In the genomic region with DNA sequence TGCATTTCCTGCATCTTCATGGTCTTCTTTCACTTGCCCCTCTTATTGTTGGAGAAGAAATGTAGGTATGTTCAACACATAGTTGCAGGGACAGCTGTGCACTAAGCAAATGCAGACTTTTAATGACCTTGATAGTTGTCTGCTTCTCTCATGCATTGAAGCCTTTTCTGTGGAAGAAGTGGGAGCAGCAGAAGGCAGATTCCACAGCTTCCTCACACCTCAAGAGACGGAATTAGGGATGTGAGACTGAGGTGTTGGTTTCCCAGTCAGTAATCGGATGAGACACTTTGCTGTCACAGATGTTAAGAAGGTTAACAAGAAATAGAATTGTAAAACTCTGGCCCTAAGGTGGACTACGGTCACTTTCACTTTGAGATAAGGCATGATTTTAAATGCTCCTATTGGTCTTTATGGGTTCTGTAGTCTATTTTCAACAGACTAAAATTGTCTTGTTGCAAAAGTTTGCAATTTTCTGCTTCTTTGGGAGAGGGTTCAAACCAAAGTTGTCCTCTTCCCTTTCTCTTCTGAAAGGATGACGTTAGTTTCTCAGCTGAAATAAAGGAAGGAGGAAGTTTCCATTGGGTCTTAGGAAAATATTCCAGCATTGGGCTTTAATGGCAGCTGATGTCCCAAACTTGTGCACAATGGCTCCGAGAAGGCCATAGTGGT, we compare ENCODE assay signal across 15 cellular contexts.
A peak's percentile ranks its signal among the peaks of the same experiment; 100 is the strongest.
DNase-seq lines count a peak whose midpoint lies in the region; ATAC-seq, FAIRE-seq and TF ChIP-seq lines count a peak whose summit lies in the region.
"Had no signal": no experiment of that assay in that cellular context is flagged by ENCODE, and none has a peak within 500 bp of the region (broad histone marks: within the 10 kb centered on the region; RNA-seq: fewer than 3 reads in every experiment).

No MANE protein-coding gene starts in this region.

- H3K27ac Mint-ChIP-seq in T-cell, result no peak overlapping the region
- H3K27ac Mint-ChIP-seq in activated CD8-positive, alpha-beta T cell treated with anti-CD3 and anti-CD28 coated beads, Interleukin-2, amount 10 ng/mL, durations not matched to agents 7 days and 5 days, result no peak overlapping the region
- H3K27ac Mint-ChIP-seq: activated CD4-positive, alpha-beta T cell treated with anti-CD3 and anti-CD28 coated beads for 36 hours had no signal

- peak overlapping the region; percentile 56 for H3K4me2 ChIP-seq in GM23248 (ENCODE audit: unreplicated experiment)

- H3K36me3 ChIP-seq in GM23248 (ENCODE audit: low read depth) (no peaks in the 10 kb centered on the region), adrenal gland (replicated peaks in 1 of 2) (no peaks in the 10 kb centered on the region), right lobe of liver (no peaks in the 10 kb centered on the region), spleen (peaks cover 0 to 8% (median 0%) of the 10 kb centered on the region in 6 donors)

- TF ChIP-seq POLR2A in adrenal gland (IDR thresholded peaks at IDR 0.05), result no peak
- TF ChIP-seq POLR2A in right lobe of liver (IDR thresholded peaks at IDR 0.05), result no peak
- TF ChIP-seq POLR2A in spleen (IDR thresholded peaks at IDR 0.05), result no peak

- no peak overlapping the region for H2AFZ ChIP-seq in GM23248

- WGBS in GM23248 (ENCODE audit: low coverage in 1 of 2, low lambda C conversion rate in 2 of 2, missing lambda C conversion rate in 2 of 2), 2 experiments, result 89 to 97% methylated on average over 5 of the region's 5 CpGs
- 75 to 85% (median 82%) methylated on average over 5 of the region's 5 CpGs for WGBS in adrenal gland, 4 donors
- WGBS in right lobe of liver (ENCODE audit: insufficient coverage, low coverage, low lambda C conversion rate, missing lambda C conversion rate), result 78% methylated on average over 5 of the region's 5 CpGs
- 70 to 87% (median 80%) methylated on average over 5 of the region's 5 CpGs for WGBS in spleen, 5 donors

- H3K27me3 ChIP-seq in GM23248 (replicated peaks; ENCODE audit: insufficient read depth) (no peaks in the 10 kb centered on the region), adrenal gland (no peaks in the 10 kb centered on the region), right lobe of liver (no peaks in the 10 kb centered on the region), spleen (replicated peaks in 1 of 7) (no peaks in the 10 kb centered on the region)

- no peak overlapping the region for H3K4me3 Mint-ChIP-seq in T-cell
- H3K4me3 Mint-ChIP-seq in activated CD8-positive, alpha-beta T cell treated with anti-CD3 and anti-CD28 coated beads, Interleukin-2, amount 10 ng/mL, durations not matched to agents 7 days and 5 days, result no peak overlapping the region
- H3K4me3 Mint-ChIP-seq: activated CD4-positive, alpha-beta T cell treated with anti-CD3 and anti-CD28 coated beads for 36 hours; CD4-positive, CD25-positive, alpha-beta regulatory T cell; nephron progenitor cell had no signal

- no peaks in the 10 kb centered on the region for H3K9me3 ChIP-seq in GM23248 (ENCODE audit: low read depth)
- no peaks in the 10 kb centered on the region for H3K9me3 ChIP-seq in adrenal gland (replicated peaks in 1 of 3)
- H3K9me3 ChIP-seq in right lobe of liver, result no peaks in the 10 kb centered on the region
- H3K9me3 ChIP-seq in spleen, result no peaks in the 10 kb centered on the region

- H3K9ac ChIP-seq in GM23248, result peak overlapping the region; percentile 36; the same call in 1 of the 2 replicates

- H3K9me2 ChIP-seq in GM23248 (ENCODE audit: insufficient read depth), result no peaks in the 10 kb centered on the region

- no peaks in the 10 kb centered on the region for H3K9me3 Mint-ChIP-seq in T-cell
- H3K9me3 Mint-ChIP-seq in activated CD8-positive, alpha-beta T cell treated with anti-CD3 and anti-CD28 coated beads, Interleukin-2, amount 10 ng/mL, durations not matched to agents 7 days and 5 days (ENCODE audit: insufficient read depth), result no peaks in the 10 kb centered on the region
- H3K9me3 Mint-ChIP-seq: CD4-positive, CD25-positive, alpha-beta regulatory T cell; nephron progenitor cell had no signal

- no peaks in the 10 kb centered on the region for H4K20me1 ChIP-seq in GM23248 (ENCODE audit: insufficient read depth)

- H3K36me3 Mint-ChIP-seq in T-cell, result peaks cover 31% of the 10 kb centered on the region
- H3K36me3 Mint-ChIP-seq in activated CD8-positive, alpha-beta T cell treated with anti-CD3 and anti-CD28 coated beads, Interleukin-2, amount 10 ng/mL, durations not matched to agents 7 days and 5 days (ENCODE audit: low read depth), result peaks cover 20% of the 10 kb centered on the region

- TF ChIP-seq CTCF in adrenal gland (IDR thresholded peaks at IDR 0.05) (no peak), right lobe of liver (IDR thresholded peaks at IDR 0.05) (no peak), spleen (IDR thresholded peaks at IDR 0.05 in 8 of 11, conservative IDR thresholded peaks at IDR 0.05 in 3 of 11) (no peak), D721Med (IDR thresholded peaks at IDR 0.05; ENCODE audit: insufficient read depth, missing control alignments) (no peak)

- no peak for FAIRE-seq in D721Med (lab: Jason Lieb, UNC)

- DNase-seq in GM23248 (no peak), adrenal gland (no peak), right lobe of liver (no peak), spleen (no peak), NCI-H1436 (lab: John Stamatoyannopoulos, UW) (no peak), T-cell (no peak), D721Med (ENCODE audit: insufficient read length, low spot score) (no peak)
- DNase-seq in activated CD8-positive, alpha-beta T cell treated with anti-CD3 and anti-CD28 coated beads, Interleukin-2, amount 10 ng/mL, durations not matched to agents 7 days and 5 days, result no peak
- DNase-seq: activated CD4-positive, alpha-beta T cell treated with anti-CD3 and anti-CD28 coated beads for 36 hours; activated effector memory CD4-positive, alpha-beta T cell treated with Interleukin-2 at 50 U/mL for 16 hours; CD4-positive, CD25-positive, alpha-beta regulatory T cell; H7; NCI-H446 treated with DMSO at 0.1 percent for 48 hours; nephron progenitor cell; stimulated activated CD4-positive, alpha-beta T cell treated with anti-CD3 and anti-CD28 coated beads, Interleukin-2, amount 100 ng/mL, for 24 hours had no signal

- ATAC-seq in right lobe of liver (no peak), T-cell (replicated peaks in 1 of 4) (no peak)
- no peak for ATAC-seq in activated CD8-positive, alpha-beta T cell treated with anti-CD3 and anti-CD28 coated beads, Interleukin-2, amount 10 ng/mL, durations not matched to agents 7 days and 5 days
- ATAC-seq: activated CD4-positive, alpha-beta T cell treated with anti-CD3 and anti-CD28 coated beads for 36 hours had no signal

- peak overlapping the region; percentile 33; the same call in 1 of the 2 replicates for H3K4me3 ChIP-seq in GM23248
- no peak overlapping the region for H3K4me3 ChIP-seq in adrenal gland
- H3K4me3 ChIP-seq in right lobe of liver, result no peak overlapping the region
- no peak overlapping the region for H3K4me3 ChIP-seq in spleen

- in situ Hi-C loops in GM23248 (cut with MboI), result no loop called here

- H3K27me3 Mint-ChIP-seq in T-cell, result no peaks in the 10 kb centered on the region
- no peaks in the 10 kb centered on the region for H3K27me3 Mint-ChIP-seq in activated CD8-positive, alpha-beta T cell treated with anti-CD3 and anti-CD28 coated beads, Interleukin-2, amount 10 ng/mL, durations not matched to agents 7 days and 5 days (ENCODE audit: low read depth)
- H3K27me3 Mint-ChIP-seq: activated CD4-positive, alpha-beta T cell treated with anti-CD3 and anti-CD28 coated beads for 36 hours; CD4-positive, CD25-positive, alpha-beta regulatory T cell had no signal

- CTCF ChIA-PET in T-cell (lab: Charles Lee), result no interaction called here
- CTCF ChIA-PET in activated CD8-positive, alpha-beta T cell treated with anti-CD3 and anti-CD28 coated beads, Interleukin-2, amount 10 ng/mL, durations not matched to agents 7 days and 5 days (lab: Charles Lee), result no interaction called here

- POLR2A ChIA-PET in T-cell (lab: Charles Lee), result no interaction called here
- POLR2A ChIA-PET in activated CD8-positive, alpha-beta T cell treated with anti-CD3 and anti-CD28 coated beads, Interleukin-2, amount 10 ng/mL, durations not matched to agents 7 days and 5 days (lab: Charles Lee), result no interaction called here

- peaks cover 80% of the 10 kb centered on the region for H3K4me1 ChIP-seq in GM23248 (ENCODE audit: insufficient read depth)
- H3K4me1 ChIP-seq in adrenal gland (replicated peaks in 1 of 2), result peaks cover 3 to 39% of the 10 kb centered on the region in 2 donors
- peaks cover 0 to 62% (median 16%) of the 10 kb centered on the region in 4 donors for H3K4me1 ChIP-seq in right lobe of liver
- peaks cover 13 to 44% (median 25%) of the 10 kb centered on the region in 6 donors for H3K4me1 ChIP-seq in spleen

- H3K27ac ChIP-seq in GM23248, result peak overlapping the region; percentile 83
- H3K27ac ChIP-seq in adrenal gland, result peak overlapping the region in 3 of 5 donors; percentile 19 to 66 (median 61)
- H3K27ac ChIP-seq in right lobe of liver, result peak overlapping the region; percentile 1 to 90 (median 11)
- peak overlapping the region in 7 of 8 donors; percentile 4 to 63 (median 49) for H3K27ac ChIP-seq in spleen

- H3K4me1 Mint-ChIP-seq in T-cell, result peaks cover 15 to 21% (median 15%) of the 10 kb centered on the region in 3 donors
- H3K4me1 Mint-ChIP-seq in activated CD8-positive, alpha-beta T cell treated with anti-CD3 and anti-CD28 coated beads, Interleukin-2, amount 10 ng/mL, durations not matched to agents 7 days and 5 days (ENCODE audit: low read depth), result peaks cover 3% of the 10 kb centered on the region

- peaks cover 86% of the 10 kb centered on the region for H3F3A ChIP-seq in GM23248 (ENCODE audit: insufficient read depth)

- H3K79me2 ChIP-seq in GM23248 (ENCODE audit: insufficient read depth), result peaks cover 55% of the 10 kb centered on the region

- intact Hi-C loops in adrenal gland (cut with DNase I) (no loop called here), right lobe of liver (cut with DNase I) (no loop called here), spleen (cut with DNase I; ENCODE audit: low total_unique reads) (no loop called here)

Comparison
In these comparisons a context has a peak if more than half of its experiments do, and no peak if none do; other contexts are left out.
1. H3K27ac ChIP-seq: peak in every context shown above with its lines; median percentile 83 in GM23248; 61 in adrenal gland; 49 in spleen; 11 in right lobe of liver.